Comparison of ENCODE assay signal across 1 cellular context in the genomic region with DNA sequence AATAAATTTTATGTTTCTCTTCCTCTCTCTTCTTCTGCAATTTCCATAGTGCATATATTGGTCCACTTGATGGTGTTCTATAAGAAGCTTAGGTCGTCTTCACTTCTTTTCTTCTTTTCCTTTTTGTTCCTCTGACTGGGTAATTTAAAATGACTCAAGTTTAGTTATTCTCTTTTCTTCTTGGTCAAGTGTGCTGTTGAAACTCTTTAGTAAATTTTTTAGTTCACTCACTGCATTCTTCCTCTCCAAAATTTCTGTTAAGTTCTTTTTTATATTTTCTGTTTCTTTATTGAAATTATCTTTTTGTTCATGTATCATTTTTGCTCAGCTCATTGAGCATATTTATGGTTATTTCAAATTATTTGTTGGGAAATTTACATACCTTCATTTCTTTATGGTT.
TF ChIP-seq lines count a peak whose summit lies in the region.

No MANE protein-coding gene starts in this region.

TF ChIP-seq in K562, 482 proteins besides CTCF, POLR2A, EP300 and RAD21 (continued from another document):
- TF ChIP-seq RFX1 (IDR thresholded peaks at IDR 0.05): no peak
- TF ChIP-seq, protein P1, sequence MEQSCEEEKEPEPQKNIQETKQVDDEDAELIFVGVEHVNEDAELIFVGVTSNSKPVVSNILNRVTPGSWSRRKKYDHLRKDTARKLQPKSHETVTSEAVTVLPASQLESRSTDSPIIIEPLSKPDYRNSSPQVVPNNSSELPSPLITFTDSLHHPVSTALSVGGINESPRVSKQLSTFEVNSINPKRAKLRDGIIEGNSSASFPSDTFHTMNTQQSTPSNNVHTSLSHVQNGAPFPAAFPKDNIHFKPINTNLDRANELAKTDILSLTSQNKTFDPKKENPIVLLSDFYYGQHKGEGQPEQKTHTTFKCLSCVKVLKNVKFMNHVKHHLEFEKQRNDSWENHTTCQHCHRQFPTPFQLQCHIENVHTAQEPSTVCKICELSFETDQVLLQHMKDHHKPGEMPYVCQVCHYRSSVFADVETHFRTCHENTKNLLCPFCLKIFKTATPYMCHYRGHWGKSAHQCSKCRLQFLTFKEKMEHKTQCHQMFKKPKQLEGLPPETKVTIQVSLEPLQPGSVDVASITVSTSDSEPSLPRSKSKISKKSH (CRISPR knock-in tag; IDR thresholded peaks at IDR 0.05): peak; percentile 75; the same call in 1 of the 2 replicates
- no peak for TF ChIP-seq HNRNPK (IDR thresholded peaks at IDR 0.05; ENCODE audit: low read depth, low read length, poor library complexity, severe bottlenecking)
- TF ChIP-seq ATF7 (IDR thresholded peaks at IDR 0.05): no peak
- TF ChIP-seq JUNB (CRISPR knock-in tag; conservative IDR thresholded peaks at IDR 0.05): no peak
- TF ChIP-seq TCF7L2 (IDR thresholded peaks at IDR 0.05; ENCODE audit: low read depth, low read length): no peak
- no peak for TF ChIP-seq PTTG1 (tag; IDR thresholded peaks at IDR 0.05; ENCODE audit: low read depth)
- no peak for TF ChIP-seq ZZZ3 (IDR thresholded peaks at IDR 0.05)
- TF ChIP-seq, protein P2, sequence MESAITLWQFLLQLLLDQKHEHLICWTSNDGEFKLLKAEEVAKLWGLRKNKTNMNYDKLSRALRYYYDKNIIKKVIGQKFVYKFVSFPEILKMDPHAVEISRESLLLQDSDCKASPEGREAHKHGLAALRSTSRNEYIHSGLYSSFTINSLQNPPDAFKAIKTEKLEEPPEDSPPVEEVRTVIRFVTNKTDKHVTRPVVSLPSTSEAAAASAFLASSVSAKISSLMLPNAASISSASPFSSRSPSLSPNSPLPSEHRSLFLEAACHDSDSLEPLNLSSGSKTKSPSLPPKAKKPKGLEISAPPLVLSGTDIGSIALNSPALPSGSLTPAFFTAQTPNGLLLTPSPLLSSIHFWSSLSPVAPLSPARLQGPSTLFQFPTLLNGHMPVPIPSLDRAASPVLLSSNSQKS (CRISPR knock-in tag; IDR thresholded peaks at IDR 0.05): no peak
- TF ChIP-seq, protein P3, sequence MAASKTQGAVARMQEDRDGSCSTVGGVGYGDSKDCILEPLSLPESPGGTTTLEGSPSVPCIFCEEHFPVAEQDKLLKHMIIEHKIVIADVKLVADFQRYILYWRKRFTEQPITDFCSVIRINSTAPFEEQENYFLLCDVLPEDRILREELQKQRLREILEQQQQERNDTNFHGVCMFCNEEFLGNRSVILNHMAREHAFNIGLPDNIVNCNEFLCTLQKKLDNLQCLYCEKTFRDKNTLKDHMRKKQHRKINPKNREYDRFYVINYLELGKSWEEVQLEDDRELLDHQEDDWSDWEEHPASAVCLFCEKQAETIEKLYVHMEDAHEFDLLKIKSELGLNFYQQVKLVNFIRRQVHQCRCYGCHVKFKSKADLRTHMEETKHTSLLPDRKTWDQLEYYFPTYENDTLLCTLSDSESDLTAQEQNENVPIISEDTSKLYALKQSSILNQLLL (CRISPR knock-in tag; IDR thresholded peaks at IDR 0.05; ENCODE audit: borderline replicate concordance): no peak
- peak in 1 of 2 experiments; percentile 93; a peak in 2 of 3 replicates for TF ChIP-seq CBX3 (IDR thresholded peaks at IDR 0.05; ENCODE audit: borderline replicate concordance in 1 of 2, low read length in 2 of 2)
- TF ChIP-seq, protein P4, sequence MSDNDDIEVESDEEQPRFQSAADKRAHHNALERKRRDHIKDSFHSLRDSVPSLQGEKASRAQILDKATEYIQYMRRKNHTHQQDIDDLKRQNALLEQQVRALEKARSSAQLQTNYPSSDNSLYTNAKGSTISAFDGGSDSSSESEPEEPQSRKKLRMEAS (CRISPR knock-in tag; IDR thresholded peaks at IDR 0.05): no peak
